In the genomic region with DNA sequence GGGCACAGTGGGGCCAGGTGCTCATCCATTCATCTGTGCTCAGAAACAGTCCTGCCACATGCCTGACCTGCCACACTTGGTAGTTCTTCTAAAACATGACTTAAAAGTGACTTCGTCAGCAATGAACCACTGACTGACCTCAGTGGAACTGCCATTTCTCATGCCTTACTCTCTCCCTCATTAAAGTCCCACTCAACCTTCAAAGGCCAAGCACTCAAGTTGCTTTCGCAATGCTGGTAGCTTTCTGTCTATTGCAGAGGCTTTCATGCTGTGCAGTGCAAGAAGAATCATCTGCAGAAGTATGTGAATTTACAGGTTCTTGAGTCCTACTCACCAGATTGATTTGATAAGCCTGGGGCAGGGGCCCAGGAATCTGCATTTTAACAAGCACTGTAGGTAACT, we compare ENCODE assay signal across 11 cellular contexts. TPM values are rescaled to one million over a fixed set of nuclear protein-coding genes. Genes with fewer than 3 reads are reported as not detected.
DNase-seq lines count a peak whose midpoint lies in the region; ATAC-seq, FAIRE-seq and TF ChIP-seq lines count a peak whose summit lies in the region.
"Had no signal": no experiment of that assay in that cellular context is flagged by ENCODE, and none has a peak within 500 bp of the region (broad histone marks: within the 10 kb centered on the region; RNA-seq: fewer than 3 reads in every experiment).

No MANE protein-coding gene starts in this region.

- no peak overlapping the region for H3K27ac ChIP-seq in HepG2 (ENCODE audit: extremely low read length, insufficient read depth, low read length)
- H3K27ac ChIP-seq: SJCRH30 had no signal

- H3K4me1 ChIP-seq in HepG2 (ENCODE audit: insufficient read depth, low read length): peaks cover 62% of the 10 kb centered on the region

- no peak for TF ChIP-seq CTCF in HepG2 (CRISPR knock-in tag; IDR thresholded peaks at IDR 0.05)

- peak overlapping the region; percentile 40 for H3K27ac Mint-ChIP-seq in activated CD8-positive, alpha-beta T cell treated with anti-CD3 and anti-CD28 coated beads, Interleukin-2, amount 10 ng/mL, durations not matched to agents 7 days and 5 days

- H3K4me2 ChIP-seq in HepG2 (ENCODE audit: low read depth, low read length): no peak overlapping the region

- peaks cover 20% of the 10 kb centered on the region for H4K20me1 ChIP-seq in HepG2 (ENCODE audit: insufficient read depth, low read length)

- ATAC-seq in GM18907 (IDR thresholded peaks at IDR 0.05; ENCODE audit: unreplicated experiment): peak; percentile 27
- ATAC-seq in activated CD8-positive, alpha-beta T cell treated with anti-CD3 and anti-CD28 coated beads, Interleukin-2, amount 10 ng/mL, durations not matched to agents 7 days and 5 days: peak; percentile 31
- no peak for ATAC-seq in HepG2
- no peak for ATAC-seq in GM19328 (IDR thresholded peaks at IDR 0.05; ENCODE audit: unreplicated experiment)
- ATAC-seq in HG03469 (IDR thresholded peaks at IDR 0.05; ENCODE audit: unreplicated experiment): no peak

- H3K36me3 ChIP-seq in HepG2 (replicated peaks in 1 of 2; ENCODE audit: control insufficient read depth in 1 of 2, insufficient read depth in 2 of 2, low read length in 2 of 2): 0 out of 5 replicates have a peak, but pooled peaks cover 0 to 2% of the 10 kb centered on the region in 2 experiments
- H3K36me3 ChIP-seq: SJCRH30 had no signal

- H3K4me3 Mint-ChIP-seq in activated CD8-positive, alpha-beta T cell treated with anti-CD3 and anti-CD28 coated beads, Interleukin-2, amount 10 ng/mL, durations not matched to agents 7 days and 5 days: peak overlapping the region; percentile 1

- H3K36me3 Mint-ChIP-seq in activated CD8-positive, alpha-beta T cell treated with anti-CD3 and anti-CD28 coated beads, Interleukin-2, amount 10 ng/mL, durations not matched to agents 7 days and 5 days (ENCODE audit: low read depth): peaks cover 19% of the 10 kb centered on the region

- BruUV-seq in HepG2 (replicated peaks; lab: Mats Ljungman, UMichigan): no TSS peak

- H3K9me3 ChIP-seq in HepG2 (ENCODE audit: low read length): no peaks in the 10 kb centered on the region
- H3K9me3 ChIP-seq: SJCRH30 had no signal

- H3K9me3 Mint-ChIP-seq in activated CD8-positive, alpha-beta T cell treated with anti-CD3 and anti-CD28 coated beads, Interleukin-2, amount 10 ng/mL, durations not matched to agents 7 days and 5 days (ENCODE audit: insufficient read depth): no peaks in the 10 kb centered on the region

- H3K27me3 ChIP-seq in HepG2 (ENCODE audit: control insufficient read depth in 1 of 2, insufficient read depth in 2 of 2, low read length in 2 of 2): no peaks in the 10 kb centered on the region
- H3K27me3 ChIP-seq: SJCRH30 had no signal

- peaks cover 83% of the 10 kb centered on the region for H3K4me1 Mint-ChIP-seq in activated CD8-positive, alpha-beta T cell treated with anti-CD3 and anti-CD28 coated beads, Interleukin-2, amount 10 ng/mL, durations not matched to agents 7 days and 5 days (ENCODE audit: low read depth)

- no peaks in the 10 kb centered on the region for H3K27me3 Mint-ChIP-seq in activated CD8-positive, alpha-beta T cell treated with anti-CD3 and anti-CD28 coated beads, Interleukin-2, amount 10 ng/mL, durations not matched to agents 7 days and 5 days (ENCODE audit: low read depth)

- no peak for TF ChIP-seq EP300 in HepG2 (IDR thresholded peaks at IDR 0.05; ENCODE audit: low read depth in 2 of 2, low read length in 2 of 2)
- TF ChIP-seq EP300 in HepG2 (CRISPR knock-in tag; IDR thresholded peaks at IDR 0.05; ENCODE audit: borderline replicate concordance): no peak

- TF ChIP-seq POLR2A in HepG2 (IDR thresholded peaks at IDR 0.05; ENCODE audit: insufficient read depth in 1 of 2, low read depth in 2 of 2, low read length in 2 of 2): no peak

- in situ Hi-C loops in ACHN (cut with HindIII; ENCODE audit: low pct_ligation_motif_present, low pct_unique_long_range_greater_than_20kb, low sequenced_read_pairs): no loop called here
- in situ Hi-C loops in HepG2 (cut with HindIII; ENCODE audit: extremely low pct_ligation_motif_present, low pct_unique_long_range_greater_than_20kb): no loop called here

- DNase-seq in ACHN (peak; percentile 39), HepG2 (ENCODE audit: low spot score) (peak; percentile 50), NCI-H345 treated with DMSO at 0.1 percent for 48 hours (lab: John Stamatoyannopoulos, UW; ENCODE audit: unreplicated experiment) (no peak)
- no peak for DNase-seq in activated CD8-positive, alpha-beta T cell treated with anti-CD3 and anti-CD28 coated beads, Interleukin-2, amount 10 ng/mL, durations not matched to agents 7 days and 5 days
- DNase-seq in stimulated activated CD4-positive, alpha-beta T cell treated with anti-CD3 and anti-CD28 coated beads, Interleukin-2, amount 100 ng/mL, for 48 hours: no peak
- DNase-seq: SJCRH30; stimulated activated CD4-positive, alpha-beta T cell treated with anti-CD3 and anti-CD28 coated beads, Interleukin-2, amount 100 ng/mL, for 24 hours had no signal

- 82% methylated on average over 2 of the region's 2 CpGs for WGBS in HepG2 (ENCODE audit: low lambda C conversion rate)

- POLR2A ChIA-PET in activated CD8-positive, alpha-beta T cell treated with anti-CD3 and anti-CD28 coated beads, Interleukin-2, amount 10 ng/mL, durations not matched to agents 7 days and 5 days (lab: Charles Lee): interaction anchor here (0.6 to 1.5 kb wide), 4 partner anchors 9 to 24 kb away, joined by 3 to 4 read pairs (median 4); a partner anchor contains a TSS
- POLR2A ChIA-PET in HepG2 (lab: Yijun Ruan, JAX): interaction anchor here (1.2 kb wide), 1 partner anchor 24 kb away, joined by 3 read pairs; a partner anchor contains a TSS

- intact Hi-C loops in HepG2 (cut with micrococcal nuclease; ENCODE audit: unreplicated experiment): no loop called here

- no peak overlapping the region for H3K4me3 ChIP-seq in HepG2 (replicated peaks in 1 of 3; ENCODE audit: insufficient read depth in 1 of 3, low read depth in 2 of 3, low read length in 3 of 3)
- H3K4me3 ChIP-seq: SJCRH30 had no signal

- peaks cover 75% of the 10 kb centered on the region for H3K79me2 ChIP-seq in HepG2 (ENCODE audit: insufficient read depth, low read length)

- CTCF ChIA-PET in activated CD8-positive, alpha-beta T cell treated with anti-CD3 and anti-CD28 coated beads, Interleukin-2, amount 10 ng/mL, durations not matched to agents 7 days and 5 days (lab: Charles Lee): interaction anchor here (0.6 to 1.3 kb wide), 3 partner anchors 9 to 83 kb away, joined by 3 to 5 read pairs (median 3); no protein-coding TSS in a partner anchor
- CTCF ChIA-PET in HepG2 (lab: Yijun Ruan, JAX; ENCODE audit: low intra/inter-chr PET ratio, low total read pairs): no interaction called here

- no peak for TF ChIP-seq RAD21 in HepG2 (CRISPR knock-in tag; IDR thresholded peaks at IDR 0.05)

- no peak overlapping the region for H2AFZ ChIP-seq in HepG2 (ENCODE audit: low read length)

- FAIRE-seq in HepG2 (lab: Jason Lieb, UNC): peak; percentile 66
- FAIRE-seq: keratinocyte had no signal

- no peak overlapping the region for H3K9ac ChIP-seq in HepG2 (ENCODE audit: insufficient read depth, low read depth, low read length)

TF ChIP-seq in HepG2, 621 proteins besides CTCF, POLR2A, EP300 and RAD21 (continues in another document):
- TF ChIP-seq BCL6 (CRISPR knock-in tag; IDR thresholded peaks at IDR 0.05) (0 out of 2 replicates have a peak, but pooled peaks have one; percentile 22), GATAD2A (CRISPR knock-in tag; IDR thresholded peaks at IDR 0.05) (peak; percentile 47), EHMT2 (IDR thresholded peaks at IDR 0.05; ENCODE audit: borderline replicate concordance, low read depth, low read length) (0 out of 2 replicates have a peak, but pooled peaks have one; percentile 31), ZNF644 (CRISPR knock-in tag; IDR thresholded peaks at IDR 0.05; ENCODE audit: low read depth) (peak; percentile 77; the same call in 1 of the 2 replicates)
- TF ChIP-seq, protein P1, sequence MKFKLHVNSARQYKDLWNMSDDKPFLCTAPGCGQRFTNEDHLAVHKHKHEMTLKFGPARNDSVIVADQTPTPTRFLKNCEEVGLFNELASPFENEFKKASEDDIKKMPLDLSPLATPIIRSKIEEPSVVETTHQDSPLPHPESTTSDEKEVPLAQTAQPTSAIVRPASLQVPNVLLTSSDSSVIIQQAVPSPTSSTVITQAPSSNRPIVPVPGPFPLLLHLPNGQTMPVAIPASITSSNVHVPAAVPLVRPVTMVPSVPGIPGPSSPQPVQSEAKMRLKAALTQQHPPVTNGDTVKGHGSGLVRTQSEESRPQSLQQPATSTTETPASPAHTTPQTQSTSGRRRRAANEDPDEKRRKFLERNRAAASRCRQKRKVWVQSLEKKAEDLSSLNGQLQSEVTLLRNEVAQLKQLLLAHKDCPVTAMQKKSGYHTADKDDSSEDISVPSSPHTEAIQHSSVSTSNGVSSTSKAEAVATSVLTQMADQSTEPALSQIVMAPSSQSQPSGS (CRISPR knock-in tag; IDR thresholded peaks at IDR 0.05): 0 out of 2 replicates have a peak, but pooled peaks have one; percentile 31

RNA-seq across cellular contexts. Expression of a gene that starts 23.9 kb away (rescaled TPM):
- total RNA-seq in activated CD8-positive, alpha-beta T cell treated with anti-CD3 and anti-CD28 coated beads, Interleukin-2, amount 10 ng/mL, durations not matched to agents 7 days and 5 days: 10 to 100 TPM; 27.8 to 28.5 TPM
- total RNA-seq in HepG2 (2016; rRNA removed; fragmentation: Illumina TruSeq; extraction: Trizol): 15.7 TPM in 2 replicates
- 3.3 and 3.4 TPM in 2 replicates for total RNA-seq in HepG2 (2016; cell fraction: cytosol; rRNA removed; fragmentation: Illumina TruSeq; extraction: Trizol; ENCODE audit: low read depth)
- total RNA-seq in HepG2 (2016; cell fraction: insoluble cytoplasmic fraction; rRNA removed; fragmentation: Illumina TruSeq; extraction: Trizol): 13.5 and 16.1 TPM in 2 replicates
- 19.9 and 20.6 TPM in 2 replicates for total RNA-seq in HepG2 (2016; cell fraction: membrane; rRNA removed; fragmentation: Illumina TruSeq; extraction: Trizol)
- 22.5 and 25.2 TPM in 2 replicates for total RNA-seq in HepG2 (2016; cell fraction: nucleus; rRNA removed; fragmentation: Illumina TruSeq; extraction: Trizol)
- polyA plus RNA-seq in HepG2 (2011; rRNA removed): 33.5 and 37.5 TPM in 2 replicates
- polyA plus RNA-seq in HepG2 (2011; cell fraction: cytosol; rRNA removed): 35.6 and 46.0 TPM in 2 replicates
- 14.7 and 19.1 TPM in 2 replicates for polyA plus RNA-seq in HepG2 (2011; cell fraction: nucleus; rRNA removed)
- 57.7 and 61.1 TPM in 2 replicates for polyA plus RNA-seq in HepG2 (2012)
- polyA plus RNA-seq in HepG2 (2016; cell fraction: cytosol; fragmentation: Illumina TruSeq; extraction: Trizol; ENCODE audit: low read depth): 5.0 and 5.4 TPM in 2 replicates
- 21.1 and 25.1 TPM in 2 replicates for polyA plus RNA-seq in HepG2 (2016; cell fraction: insoluble cytoplasmic fraction; fragmentation: Illumina TruSeq; extraction: Trizol; ENCODE audit: low read depth)
- 21.2 TPM in 2 replicates for polyA plus RNA-seq in HepG2 (2016; cell fraction: membrane; fragmentation: Illumina TruSeq; extraction: Trizol; ENCODE audit: low read depth)
- 40.6 and 42.3 TPM in 2 replicates for polyA plus RNA-seq in HepG2 (2016; cell fraction: nucleus; fragmentation: Illumina TruSeq; extraction: Trizol; ENCODE audit: insufficient read depth, low read depth)
- polyA minus RNA-seq in HepG2 (2011; rRNA and poly(A)+ RNA removed; ENCODE audit: low replicate concordance): 78.3 and 316 TPM in 2 replicates
- 35.8 and 41.0 TPM in 2 replicates for polyA minus RNA-seq in HepG2 (2011; cell fraction: cytosol; rRNA and poly(A)+ RNA removed)
- 17.3 and 22.3 TPM in 2 replicates for polyA minus RNA-seq in HepG2 (2011; cell fraction: nucleus; rRNA and poly(A)+ RNA removed)

Comparison
In these comparisons a context has a peak if more than half of its experiments do, and no peak if none do; other contexts are left out.
1. DNase-seq: peak in ACHN (single experiment) and HepG2 (single experiment); none in activated CD8-positive, alpha-beta T cell treated with anti-CD3 and anti-CD28 coated beads, Interleukin-2, amount 10 ng/mL, durations not matched to agents 7 days and 5 days (single experiment), NCI-H345 treated with DMSO at 0.1 percent for 48 hours (single experiment) and stimulated activated CD4-positive, alpha-beta T cell treated with anti-CD3 and anti-CD28 coated beads, Interleukin-2, amount 100 ng/mL, for 48 hours (0 of 2).
2. ATAC-seq: peak in GM18907 (single experiment) and activated CD8-positive, alpha-beta T cell treated with anti-CD3 and anti-CD28 coated beads, Interleukin-2, amount 10 ng/mL, durations not matched to agents 7 days and 5 days (single experiment); none in HepG2 (single experiment), GM19328 (single experiment) and HG03469 (single experiment).